In genomic region chr9:100442072-100442471, GRCh38 we compare ENCODE assay signal across 16 cellular contexts. TPM values are rescaled to one million over a fixed set of nuclear protein-coding genes. Genes with fewer than 3 reads are reported as not detected.
"Had no signal": no experiment of that assay in that cellular context is flagged by ENCODE, and none has a peak within 500 bp of the region (broad histone marks: within the 10 kb centered on the region; RNA-seq: fewer than 3 reads in every experiment).

No MANE protein-coding gene starts in this region.

- H3K4me1 ChIP-seq: uterus had no signal

- H3K4me1 Mint-ChIP-seq: activated naive CD8-positive, alpha-beta T cell treated with anti-CD3 and anti-CD28 coated beads, Interleukin-2, amount 50 U/mL, for 24 hours had no signal

- H3K4me3 ChIP-seq: cardiac muscle cell, thyroid gland, uterus had no signal

- H3K4me3 Mint-ChIP-seq: activated CD4-positive, alpha-beta memory T cell treated with anti-CD3 and anti-CD28 coated beads for 36 hours; activated CD8-positive, alpha-beta memory T cell treated with anti-CD3 and anti-CD28 coated beads, Interleukin-2, amount 10 ng/mL, durations not matched to agents 7 days and 5 days; activated naive CD4-positive, alpha-beta T cell treated with anti-CD3 and anti-CD28 coated beads for 36 hours; activated naive CD8-positive, alpha-beta T cell treated with anti-CD3 and anti-CD28 coated beads, Interleukin-2, amount 50 U/mL, for 24 hours; stimulated activated memory B cell treated with anti-CD40 and anti-IgM and Interleukin-4, amounts not matched to agents 10 μg/mL and 1 μg/mL and 100 μg/mL, for 72 hours had no signal

- DNase-seq: activated CD4-positive, alpha-beta memory T cell treated with anti-CD3 and anti-CD28 coated beads for 36 hours; activated CD4-positive, CD25-positive, alpha-beta regulatory T cell treated with anti-CD3 and anti-CD28 coated beads, Interleukin-2, amount 50 U/mL, for 72 hours; activated CD8-positive, alpha-beta memory T cell treated with anti-CD3 and anti-CD28 coated beads, Interleukin-2, amount 10 ng/mL, durations not matched to agents 7 days and 5 days; activated naive CD4-positive, alpha-beta T cell treated with anti-CD3 and anti-CD28 coated beads for 36 hours; activated naive CD8-positive, alpha-beta T cell treated with anti-CD3 and anti-CD28 coated beads, Interleukin-2, amount 50 U/mL, for 24 hours; activated T-cell treated with anti-CD3 and anti-CD28 coated beads, Interleukin-2, amount 50 U/mL, for 1 hour; foreskin melanocyte; stimulated activated CD4-positive, alpha-beta T cell treated with anti-CD3 and anti-CD28 coated beads, Interleukin-2, amount 100 ng/mL, for 48 hours; T1000; thyroid gland; uterus had no signal

- H3K36me3 ChIP-seq: cardiac muscle cell, thyroid gland, uterus had no signal

- H3K27ac ChIP-seq: cardiac muscle cell, thyroid gland, uterus had no signal

- ATAC-seq: activated CD8-positive, alpha-beta memory T cell treated with anti-CD3 and anti-CD28 coated beads, Interleukin-2, amount 10 ng/mL, durations not matched to agents 7 days and 5 days; activated naive CD8-positive, alpha-beta T cell treated with anti-CD3 and anti-CD28 coated beads, Interleukin-2, amount 50 U/mL, for 24 hours; stimulated activated memory B cell treated with anti-CD40 and anti-IgM and Interleukin-4, amounts not matched to agents 10 μg/mL and 1 μg/mL and 100 μg/mL, for 72 hours had no signal

- H3K27me3 Mint-ChIP-seq: activated CD4-positive, alpha-beta memory T cell treated with anti-CD3 and anti-CD28 coated beads for 36 hours; activated CD8-positive, alpha-beta memory T cell treated with anti-CD3 and anti-CD28 coated beads, Interleukin-2, amount 10 ng/mL, durations not matched to agents 7 days and 5 days; activated naive CD8-positive, alpha-beta T cell treated with anti-CD3 and anti-CD28 coated beads, Interleukin-2, amount 50 U/mL, for 24 hours; stimulated activated memory B cell treated with anti-CD40 and anti-IgM and Interleukin-4, amounts not matched to agents 10 μg/mL and 1 μg/mL and 100 μg/mL, for 72 hours had no signal

- H3K27me3 ChIP-seq: cardiac muscle cell, thyroid gland, uterus had no signal

- H3K9me3 ChIP-seq: thyroid gland, uterus had no signal

- H3K27ac Mint-ChIP-seq: activated CD4-positive, alpha-beta memory T cell treated with anti-CD3 and anti-CD28 coated beads for 36 hours; activated CD8-positive, alpha-beta memory T cell treated with anti-CD3 and anti-CD28 coated beads, Interleukin-2, amount 10 ng/mL, durations not matched to agents 7 days and 5 days; activated naive CD4-positive, alpha-beta T cell treated with anti-CD3 and anti-CD28 coated beads for 36 hours; activated naive CD8-positive, alpha-beta T cell treated with anti-CD3 and anti-CD28 coated beads, Interleukin-2, amount 50 U/mL, for 24 hours; activated T-helper 2 cell treated with anti-CD3 and anti-CD28 coated beads, Interferon-gamma antibody, Interleukin-2, Interleukin-4, amounts not matched to agents 10 μg/mL and 5 μg/mL and 100 μg/mL, durations not matched to agents 14 hours and 24 hours and 36 hours; stimulated activated memory B cell treated with anti-CD40 and anti-IgM and Interleukin-4, amounts not matched to agents 10 μg/mL and 1 μg/mL and 100 μg/mL, for 72 hours had no signal

- H3K9me3 Mint-ChIP-seq: activated CD4-positive, alpha-beta memory T cell treated with anti-CD3 and anti-CD28 coated beads for 36 hours; activated naive CD4-positive, alpha-beta T cell treated with anti-CD3 and anti-CD28 coated beads for 36 hours; activated naive CD8-positive, alpha-beta T cell treated with anti-CD3 and anti-CD28 coated beads, Interleukin-2, amount 50 U/mL, for 24 hours; activated T-helper 2 cell treated with anti-CD3 and anti-CD28 coated beads, Interferon-gamma antibody, Interleukin-2, Interleukin-4, amounts not matched to agents 10 μg/mL and 5 μg/mL and 100 μg/mL, durations not matched to agents 14 hours and 24 hours and 36 hours; stimulated activated memory B cell treated with anti-CD40 and anti-IgM and Interleukin-4, amounts not matched to agents 10 μg/mL and 1 μg/mL and 100 μg/mL, for 72 hours had no signal

RNA-seq across cellular contexts. Expression of gene TMEFF1, which starts 30.9 kb away (rescaled TPM):
- total RNA-seq: lower leg skin, skeletal muscle tissue had no signal
